Comparison of ENCODE assay signal across 1 cellular context in the genomic region with DNA sequence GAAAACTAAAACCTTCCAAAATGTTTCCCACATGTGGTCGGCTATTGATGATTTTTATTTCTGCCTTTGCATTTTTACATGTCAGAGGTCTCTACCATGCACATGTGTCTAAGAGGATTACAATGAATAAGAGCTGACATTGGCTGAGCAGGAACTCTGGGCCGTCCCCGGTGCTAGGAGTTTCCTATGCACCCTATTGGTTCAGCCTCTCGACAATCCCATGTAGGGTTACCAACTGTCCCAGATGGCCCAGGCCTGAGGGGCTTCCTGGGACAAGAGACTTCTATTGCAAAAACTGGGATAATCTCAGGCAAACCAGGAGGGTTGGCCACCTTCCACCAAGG.
TF ChIP-seq lines count a peak whose summit lies in the region.

No MANE protein-coding gene starts in this region.

TF ChIP-seq in HCT116, 20 proteins besides CTCF, POLR2A, EP300 and RAD21 (continued from another document):
- TF ChIP-seq, protein P1, sequence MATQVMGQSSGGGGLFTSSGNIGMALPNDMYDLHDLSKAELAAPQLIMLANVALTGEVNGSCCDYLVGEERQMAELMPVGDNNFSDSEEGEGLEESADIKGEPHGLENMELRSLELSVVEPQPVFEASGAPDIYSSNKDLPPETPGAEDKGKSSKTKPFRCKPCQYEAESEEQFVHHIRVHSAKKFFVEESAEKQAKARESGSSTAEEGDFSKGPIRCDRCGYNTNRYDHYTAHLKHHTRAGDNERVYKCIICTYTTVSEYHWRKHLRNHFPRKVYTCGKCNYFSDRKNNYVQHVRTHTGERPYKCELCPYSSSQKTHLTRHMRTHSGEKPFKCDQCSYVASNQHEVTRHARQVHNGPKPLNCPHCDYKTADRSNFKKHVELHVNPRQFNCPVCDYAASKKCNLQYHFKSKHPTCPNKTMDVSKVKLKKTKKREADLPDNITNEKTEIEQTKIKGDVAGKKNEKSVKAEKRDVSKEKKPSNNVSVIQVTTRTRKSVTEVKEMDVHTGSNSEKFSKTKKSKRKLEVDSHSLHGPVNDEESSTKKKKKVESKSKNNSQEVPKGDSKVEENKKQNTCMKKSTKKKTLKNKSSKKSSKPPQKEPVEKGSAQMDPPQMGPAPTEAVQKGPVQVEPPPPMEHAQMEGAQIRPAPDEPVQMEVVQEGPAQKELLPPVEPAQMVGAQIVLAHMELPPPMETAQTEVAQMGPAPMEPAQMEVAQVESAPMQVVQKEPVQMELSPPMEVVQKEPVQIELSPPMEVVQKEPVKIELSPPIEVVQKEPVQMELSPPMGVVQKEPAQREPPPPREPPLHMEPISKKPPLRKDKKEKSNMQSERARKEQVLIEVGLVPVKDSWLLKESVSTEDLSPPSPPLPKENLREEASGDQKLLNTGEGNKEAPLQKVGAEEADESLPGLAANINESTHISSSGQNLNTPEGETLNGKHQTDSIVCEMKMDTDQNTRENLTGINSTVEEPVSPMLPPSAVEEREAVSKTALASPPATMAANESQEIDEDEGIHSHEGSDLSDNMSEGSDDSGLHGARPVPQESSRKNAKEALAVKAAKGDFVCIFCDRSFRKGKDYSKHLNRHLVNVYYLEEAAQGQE (IDR thresholded peaks at IDR 0.05; ENCODE audit: low read depth), result no peak
